Comparison of ENCODE assay signal across 38 cellular contexts in genomic region chr3:171839270-171839669, GRCh38. TPM values are rescaled to one million over a fixed set of nuclear protein-coding genes. Genes with fewer than 3 reads are reported as not detected.
"Had no signal": no experiment of that assay in that cellular context is flagged by ENCODE, and none has a peak within 500 bp of the region (broad histone marks: within the 10 kb centered on the region; RNA-seq: fewer than 3 reads in every experiment).

No MANE protein-coding gene starts in this region.

- H3K4me3 Mint-ChIP-seq: activated naive CD4-positive, alpha-beta T cell treated with anti-CD3 and anti-CD28 coated beads, Interleukin-2, amount 50 U/mL, for 24 hours; activated naive CD8-positive, alpha-beta T cell treated with anti-CD3 and anti-CD28 coated beads, Interleukin-2, amount 50 U/mL, for 24 hours; activated T-cell treated with anti-CD3 and anti-CD28 coated beads, Interleukin-2, amount 50 U/mL, for 24 hours; effector memory CD8-positive, alpha-beta T cell; natural killer cell; neural progenitor cell; stimulated activated memory B cell treated with anti-CD40 and anti-IgM and Interleukin-4, amounts not matched to agents 10 μg/mL and 1 μg/mL and 100 μg/mL, for 72 hours; stimulated activated naive CD8-positive, alpha-beta T cell treated with anti-CD3 and anti-CD28 coated beads, Interleukin-15, amount 100 ng/mL, for 72 hours; T-helper 17 cell had no signal

- DNase-seq: activated CD4-positive, alpha-beta T cell treated with anti-CD3 and anti-CD28 coated beads for 48 hours; activated CD4-positive, alpha-beta T cell treated with anti-CD3 and anti-CD28 coated beads, Interleukin-2, amount 50 U/mL, for 48 hours; activated CD8-positive, alpha-beta memory T cell treated with anti-CD3 and anti-CD28 coated beads, Interleukin-2, amount 50 U/mL, for 4 hours; activated gamma-delta T cell treated with Interleukin-2 at 50 U/mL for 16 hours; activated naive CD8-positive, alpha-beta T cell treated with anti-CD3 and anti-CD28 coated beads, Interleukin-2, amount 50 U/mL, for 24 hours; activated T-cell treated with anti-CD3 and anti-CD28 coated beads, Interleukin-2, amount 50 U/mL, for 24 hours; amygdala; cerebellar nuclear complex; effector memory CD8-positive, alpha-beta T cell; erythroblast; hippocampal formation; lower lobe of right lung; mesendoderm; natural killer cell; occipital lobe; posterior cingulate gyrus; sigmoid colon; small intestine; stimulated activated CD4-positive, alpha-beta T cell treated with anti-CD3 and anti-CD28 coated beads, Interleukin-1b, Interleukin-23, amount 100 ng/mL, for 48 hours; stimulated activated CD4-positive, alpha-beta T cell treated with anti-CD3 and anti-CD28 coated beads, Interleukin-4, amount 100 ng/mL, for 4 hours; stimulated activated CD8-positive, alpha-beta memory T cell treated with anti-CD3 and anti-CD28 coated beads, Interleukin-4, amount 100 ng/mL, for 48 hours; stimulated activated naive CD8-positive, alpha-beta T cell treated with anti-CD3 and anti-CD28 coated beads, Interleukin-15, amount 100 ng/mL, for 72 hours; T-helper 17 cell; T1000; trophoblast cell; uterus; WERI-Rb-1 had no signal

- ATAC-seq: activated CD4-positive, CD25-positive, alpha-beta regulatory T cell treated with anti-CD3 and anti-CD28 coated beads, Interleukin-2, amount 50 U/mL, for 24 hours; activated naive CD8-positive, alpha-beta T cell treated with anti-CD3 and anti-CD28 coated beads, Interleukin-2, amount 50 U/mL, for 24 hours; effector memory CD8-positive, alpha-beta T cell; lower lobe of right lung; natural killer cell; stimulated activated memory B cell treated with anti-CD40 and anti-IgM and Interleukin-4, amounts not matched to agents 10 μg/mL and 1 μg/mL and 100 μg/mL, for 72 hours; stimulated activated naive CD8-positive, alpha-beta T cell treated with anti-CD3 and anti-CD28 coated beads, Interleukin-15, amount 100 ng/mL, for 72 hours; T-helper 17 cell had no signal

- H3K27me3 ChIP-seq: gastroesophageal sphincter, neural progenitor cell, sigmoid colon, suprapubic skin, uterus had no signal

- H3K9me3 ChIP-seq: gastroesophageal sphincter, lower lobe of right lung, sigmoid colon, suprapubic skin, uterus had no signal

- H3K4me1 Mint-ChIP-seq: activated naive CD4-positive, alpha-beta T cell treated with anti-CD3 and anti-CD28 coated beads, Interleukin-2, amount 50 U/mL, for 24 hours; activated naive CD8-positive, alpha-beta T cell treated with anti-CD3 and anti-CD28 coated beads, Interleukin-2, amount 50 U/mL, for 24 hours; natural killer cell; stimulated activated memory B cell treated with anti-CD40 and anti-IgM and Interleukin-4, amounts not matched to agents 10 μg/mL and 1 μg/mL and 100 μg/mL, for 72 hours; stimulated activated naive CD8-positive, alpha-beta T cell treated with anti-CD3 and anti-CD28 coated beads, Interleukin-15, amount 100 ng/mL, for 72 hours had no signal

- H3K36me3 Mint-ChIP-seq: activated naive CD4-positive, alpha-beta T cell treated with anti-CD3 and anti-CD28 coated beads, Interleukin-2, amount 50 U/mL, for 24 hours; natural killer cell; neural progenitor cell; stimulated activated memory B cell treated with anti-CD40 and anti-IgM and Interleukin-4, amounts not matched to agents 10 μg/mL and 1 μg/mL and 100 μg/mL, for 72 hours had no signal

- H3K9me3 Mint-ChIP-seq: activated naive CD4-positive, alpha-beta T cell treated with anti-CD3 and anti-CD28 coated beads, Interleukin-2, amount 50 U/mL, for 24 hours; activated naive CD8-positive, alpha-beta T cell treated with anti-CD3 and anti-CD28 coated beads, Interleukin-2, amount 50 U/mL, for 24 hours; activated T-cell treated with anti-CD3 and anti-CD28 coated beads, Interleukin-2, amount 50 U/mL, for 24 hours; effector memory CD8-positive, alpha-beta T cell; natural killer cell; neural progenitor cell; stimulated activated memory B cell treated with anti-CD40 and anti-IgM and Interleukin-4, amounts not matched to agents 10 μg/mL and 1 μg/mL and 100 μg/mL, for 72 hours; stimulated activated naive CD8-positive, alpha-beta T cell treated with anti-CD3 and anti-CD28 coated beads, Interleukin-15, amount 100 ng/mL, for 72 hours had no signal

- H3K4me2 ChIP-seq: neural progenitor cell had no signal

- H3K9ac ChIP-seq: neural progenitor cell had no signal

- H3K4me3 ChIP-seq: gastroesophageal sphincter, lower lobe of right lung, neural progenitor cell, sigmoid colon, suprapubic skin, uterus had no signal

- H3K36me3 ChIP-seq: gastroesophageal sphincter, lower lobe of right lung, neural progenitor cell, sigmoid colon, suprapubic skin, uterus, WERI-Rb-1 had no signal

- H3K27ac ChIP-seq: lower lobe of right lung, neural progenitor cell, suprapubic skin, WERI-Rb-1 had no signal

- H3K27ac Mint-ChIP-seq: activated naive CD4-positive, alpha-beta T cell treated with anti-CD3 and anti-CD28 coated beads, Interleukin-2, amount 50 U/mL, for 24 hours; activated naive CD8-positive, alpha-beta T cell treated with anti-CD3 and anti-CD28 coated beads, Interleukin-2, amount 50 U/mL, for 24 hours; activated T-cell treated with anti-CD3 and anti-CD28 coated beads, Interleukin-2, amount 50 U/mL, for 24 hours; effector memory CD8-positive, alpha-beta T cell; natural killer cell; neural progenitor cell; stimulated activated memory B cell treated with anti-CD40 and anti-IgM and Interleukin-4, amounts not matched to agents 10 μg/mL and 1 μg/mL and 100 μg/mL, for 72 hours; stimulated activated naive CD8-positive, alpha-beta T cell treated with anti-CD3 and anti-CD28 coated beads, Interleukin-15, amount 100 ng/mL, for 72 hours; T-helper 17 cell had no signal

- H3K4me1 ChIP-seq: uterus had no signal

RNA-seq across cellular contexts. Expression of gene TMEM212, which starts 3.9 kb away (rescaled TPM):
- total RNA-seq: activated CD8-positive, alpha-beta memory T cell treated with anti-CD3 and anti-CD28 coated beads for 36 hours; bronchial epithelial cell; fibroblast of lung; fibroblast of villous mesenchyme; gastroesophageal sphincter; mononuclear cell; natural killer cell; occipital lobe; sigmoid colon; suprapubic skin; T-helper 17 cell had no signal
